Comparison of ENCODE assay signal across 12 cellular contexts in the genomic region with DNA sequence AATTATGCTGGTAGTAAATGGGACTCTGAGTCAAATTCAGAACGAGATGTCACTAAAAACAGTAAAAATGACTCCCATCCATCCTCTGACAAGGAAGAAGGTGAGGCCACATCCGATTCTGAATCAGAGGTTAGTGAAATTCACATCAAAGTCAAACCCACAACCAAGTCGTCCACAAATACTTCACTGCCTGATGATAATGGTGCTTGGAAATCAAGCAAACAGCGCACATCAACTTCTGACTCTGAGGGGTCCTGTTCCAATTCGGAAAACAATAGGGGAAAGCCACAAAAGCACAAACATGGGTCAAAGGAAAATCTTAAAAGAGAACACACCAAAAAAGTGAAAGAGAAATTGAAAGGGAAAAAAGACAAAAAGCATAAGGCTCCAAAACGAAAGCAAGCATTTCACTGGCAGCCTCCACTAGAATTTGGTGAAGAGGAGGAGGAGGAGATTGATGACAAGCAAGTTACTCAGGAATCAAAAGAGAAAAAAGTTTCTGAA. TPM values are rescaled to one million over a fixed set of nuclear protein-coding genes. Genes with fewer than 3 reads are reported as not detected.
DNase-seq lines count a peak whose midpoint lies in the region; ATAC-seq and TF ChIP-seq lines count a peak whose summit lies in the region.
"Had no signal": no experiment of that assay in that cellular context is flagged by ENCODE, and none has a peak within 500 bp of the region (broad histone marks: within the 10 kb centered on the region; RNA-seq: fewer than 3 reads in every experiment).

No MANE protein-coding gene starts in this region.

- DNase-seq in activated naive CD4-positive, alpha-beta T cell treated with Interleukin-2 at 50 U/mL for 16 hours: peak; percentile 44
- DNase-seq in activated naive CD4-positive, alpha-beta T cell (lab: John Stamatoyannopoulos, UW): no peak
- no peak for DNase-seq in T-helper 17 cell
- peak in 1 of 3 donors; percentile 20 for DNase-seq in effector memory CD4-positive, alpha-beta T cell
- no peak for DNase-seq in thoracic aorta (ENCODE audit: low spot score)
- DNase-seq in MV-4-11 (lab: John Stamatoyannopoulos, UW): no peak

- H3K36me3 ChIP-seq in effector memory CD4-positive, alpha-beta T cell (ENCODE audit: control insufficient read depth, insufficient read depth, low read length): peaks cover 64% of the 10 kb centered on the region
- peaks cover 52% of the 10 kb centered on the region for H3K36me3 ChIP-seq in thoracic aorta

- H3K27ac ChIP-seq in effector memory CD4-positive, alpha-beta T cell (ENCODE audit: insufficient read depth, low read length, poor library complexity, severe bottlenecking): peak overlapping the region; percentile 74
- peak overlapping the region; percentile 10 to 15 for H3K27ac ChIP-seq in thoracic aorta
- H3K27ac ChIP-seq: KMS-11 had no signal

- H3K27ac Mint-ChIP-seq in T-helper 17 cell: no peak overlapping the region

- no peak for TF ChIP-seq CTCF in thoracic aorta (IDR thresholded peaks at IDR 0.05)

- H3K36me3 Mint-ChIP-seq in T-helper 17 cell (ENCODE audit: low read depth): peaks cover 11% of the 10 kb centered on the region

- H3K9me3 ChIP-seq in T-helper 17 cell (ENCODE audit: control insufficient read depth, low read length, poor library complexity, severe bottlenecking): no peaks in the 10 kb centered on the region
- H3K9me3 ChIP-seq in effector memory CD4-positive, alpha-beta T cell (ENCODE audit: control insufficient read depth, low read length): no peaks in the 10 kb centered on the region
- no peaks in the 10 kb centered on the region for H3K9me3 ChIP-seq in thoracic aorta

- peak; percentile 85 for ATAC-seq in T-helper 17 cell
- ATAC-seq in thoracic aorta (ENCODE audit: insufficient number of reproducible peaks, low FRiP score, low read depth): no peak
- ATAC-seq in esophagus mucosa: no peak
- no peak for ATAC-seq in HG02642 (IDR thresholded peaks at IDR 0.05; ENCODE audit: poor library complexity, unreplicated experiment)
- ATAC-seq: Right ventricle myocardium inferior had no signal

- H3K27me3 ChIP-seq in effector memory CD4-positive, alpha-beta T cell (replicated peaks; ENCODE audit: control insufficient read depth, insufficient read depth, low read length, poor library complexity, severe bottlenecking): no peaks in the 10 kb centered on the region
- no peaks in the 10 kb centered on the region for H3K27me3 ChIP-seq in thoracic aorta (replicated peaks; ENCODE audit: insufficient read depth)

- H3K4me3 ChIP-seq in effector memory CD4-positive, alpha-beta T cell (ENCODE audit: insufficient read depth, low read depth, low read length, poor library complexity, severe bottlenecking): peak overlapping the region; percentile 16
- no peak overlapping the region for H3K4me3 ChIP-seq in thoracic aorta

- peaks cover 22% of the 10 kb centered on the region for H3K4me1 ChIP-seq in effector memory CD4-positive, alpha-beta T cell (ENCODE audit: control insufficient read depth, insufficient read depth, low read length, poor library complexity, severe bottlenecking)
- peaks cover 0 to 21% of the 10 kb centered on the region in 2 donors for H3K4me1 ChIP-seq in thoracic aorta (ENCODE audit: control insufficient read depth in 1 of 2, low read depth in 2 of 2)

- H3K27me3 Mint-ChIP-seq in T-helper 17 cell: no peaks in the 10 kb centered on the region

- H3K4me1 Mint-ChIP-seq in T-helper 17 cell: peaks cover 14% of the 10 kb centered on the region

- H3K4me3 Mint-ChIP-seq in T-helper 17 cell: no peak overlapping the region

RNA-seq across cellular contexts. Expression of gene ZBTB47, which starts 15.1 kb away (rescaled TPM):
- total RNA-seq in T-helper 17 cell (1 to 10 TPM in 1 of 2 donors, under 1 TPM in 1; 0.89 to 1.1 TPM), thoracic aorta (100 to 1,000 TPM in 1 of 2 donors, 10 to 100 TPM in 1; 84.2 to 108 TPM), esophagus mucosa (3.7 TPM)

RNA-seq across cellular contexts. Expression of gene NKTR, which starts 37.9 kb away (rescaled TPM):
- total RNA-seq in T-helper 17 cell (100 to 1,000 TPM; 240 to 241 TPM), thoracic aorta (100 to 1,000 TPM; 159 to 210 TPM), esophagus mucosa (25.4 TPM)

RNA-seq across cellular contexts. Expression of gene KLHL40, which starts 46.9 kb away (rescaled TPM):
- total RNA-seq in T-helper 17 cell (not detected), thoracic aorta (not detected), esophagus mucosa (not detected)
- total RNA-seq: chondrocyte, renal cortical epithelial cell, Right ventricle myocardium inferior had no signal

RNA-seq across cellular contexts. Expression of gene SS18L2, which starts 47.7 kb away (rescaled TPM):
- total RNA-seq in T-helper 17 cell (10 to 100 TPM; 42.7 to 49.1 TPM), thoracic aorta (1 to 10 TPM; 2.8 to 8.6 TPM), esophagus mucosa (20.2 TPM)

RNA-seq across cellular contexts. Expression of gene SEC22C, which starts 56.6 kb away (rescaled TPM):
- 10 to 100 TPM; 83.2 to 84.5 TPM for total RNA-seq in T-helper 17 cell
- 10 to 100 TPM; 55.0 to 83.4 TPM for total RNA-seq in thoracic aorta
- 17.4 TPM for total RNA-seq in esophagus mucosa

Comparison
In these comparisons a context has a peak if more than half of its experiments do, and no peak if none do; other contexts are left out.
1. RNA of gene ZBTB47, which starts 15.1 kb away (total RNA-seq): 84.2 to 108 TPM in thoracic aorta; 3.7 TPM in esophagus mucosa (single experiment) and 0.89 to 1.1 TPM in T-helper 17 cell; every median in the first group is over 10 times any median in the second.